12 cellular contexts compared by ENCODE assay signal in genomic region chr12:93361159-93361919, GRCh38. TPM values are rescaled to one million over a fixed set of nuclear protein-coding genes. Genes with fewer than 3 reads are reported as not detected.
DNase-seq lines count a peak whose midpoint lies in the region; ATAC-seq, FAIRE-seq and TF ChIP-seq lines count a peak whose summit lies in the region.
"Had no signal": no experiment of that assay in that cellular context is flagged by ENCODE, and none has a peak within 500 bp of the region (broad histone marks: within the 10 kb centered on the region; RNA-seq: fewer than 3 reads in every experiment).

No MANE protein-coding gene starts in this region.

- H3K4me1 Mint-ChIP-seq in HFFc6 (ENCODE audit: low read depth) (peaks cover 8% of the 10 kb centered on the region; the same call in 1 of the 2 replicates), astrocyte (ENCODE audit: low read depth, unreplicated experiment) (peaks cover 6% of the 10 kb centered on the region)

- H3K4me3 ChIP-seq in A673 (ENCODE audit: low read depth, low read length, poor library complexity, severe bottlenecking) = no peak overlapping the region
- H3K4me3 ChIP-seq in astrocyte (ENCODE audit: insufficient read depth, low read depth, low read length) = no peak overlapping the region
- H3K4me3 ChIP-seq in stomach = no peak overlapping the region

- H3K27ac ChIP-seq in A673 (ENCODE audit: low read depth, low read length, poor library complexity, severe bottlenecking) = no peak overlapping the region
- no peak overlapping the region for H3K27ac ChIP-seq in astrocyte (ENCODE audit: low read depth, low read length)
- H3K27ac ChIP-seq in stomach = no peak overlapping the region
- H3K27ac ChIP-seq: C4-2B, parathyroid adenoma had no signal

- H3K9ac ChIP-seq in astrocyte (ENCODE audit: low read length) = no peak overlapping the region
- H3K9ac ChIP-seq: parathyroid adenoma had no signal

- no peaks in the 10 kb centered on the region for H3K4me1 ChIP-seq in A673 (ENCODE audit: insufficient read depth, low read length, poor library complexity, severe bottlenecking)
- H3K4me1 ChIP-seq in astrocyte (ENCODE audit: insufficient read depth, low read length) = no peaks in the 10 kb centered on the region
- peaks cover 0 to 16% (median 0%) of the 10 kb centered on the region in 4 donors for H3K4me1 ChIP-seq in stomach
- H3K4me1 ChIP-seq: parathyroid adenoma had no signal

- no peaks in the 10 kb centered on the region for H4K20me1 ChIP-seq in astrocyte (ENCODE audit: insufficient read depth, low read length)

- no peaks in the 10 kb centered on the region for H3K27me3 ChIP-seq in A673 (replicated peaks; ENCODE audit: insufficient read depth, low read depth, low read length, poor library complexity)
- no peaks in the 10 kb centered on the region for H3K27me3 ChIP-seq in astrocyte (ENCODE audit: insufficient read depth, low read length)
- H3K27me3 ChIP-seq in stomach = no peaks in the 10 kb centered on the region

- H2AFZ ChIP-seq in astrocyte (ENCODE audit: low read depth, low read length) = no peak overlapping the region
- H2AFZ ChIP-seq: parathyroid adenoma had no signal

- no peaks in the 10 kb centered on the region for H3K36me3 Mint-ChIP-seq in HFFc6 (ENCODE audit: low read depth)
- H3K36me3 Mint-ChIP-seq in astrocyte (ENCODE audit: low read depth, unreplicated experiment) = no peaks in the 10 kb centered on the region
- H3K36me3 Mint-ChIP-seq: activated naive CD4-positive, alpha-beta T cell treated with anti-CD3 and anti-CD28 coated beads, Interleukin-2, amount 50 U/mL, for 24 hours had no signal

- DNase-seq in A673 (ENCODE audit: low spot score) = peak; percentile 47
- DNase-seq in HFFc6 = peak; percentile 32
- DNase-seq in astrocyte (ENCODE audit: low read depth) = peak; percentile 89
- DNase-seq in islet precursor cell = peak; percentile 69
- no peak for DNase-seq in NOMO-1 treated with DMSO at 0.1 percent for 48 hours (lab: John Stamatoyannopoulos, UW; ENCODE audit: unreplicated experiment)
- no peak for DNase-seq in D721Med (ENCODE audit: insufficient read length, low spot score)
- DNase-seq in stomach = no peak

- no TSS peak for BruUV-seq in A673 (replicated peaks; lab: Mats Ljungman, UMichigan)

- H3K9me3 ChIP-seq in A673 (ENCODE audit: low read depth, low read length, poor library complexity, severe bottlenecking) (no peaks in the 10 kb centered on the region), astrocyte (ENCODE audit: insufficient read depth, low read depth, low read length) (no peaks in the 10 kb centered on the region), stomach (no peaks in the 10 kb centered on the region)

- no peak for TF ChIP-seq POLR2A in stomach (IDR thresholded peaks at IDR 0.05)

- TF ChIP-seq EP300 in stomach (IDR thresholded peaks at IDR 0.05) = no peak

- H3K36me3 ChIP-seq in A673 (ENCODE audit: insufficient read depth, low read length, poor library complexity, severe bottlenecking) (no peaks in the 10 kb centered on the region), astrocyte (ENCODE audit: insufficient read depth, low read length) (no peaks in the 10 kb centered on the region), stomach (no peaks in the 10 kb centered on the region)

- ATAC-seq in GM18520 (IDR thresholded peaks at IDR 0.05; ENCODE audit: unreplicated experiment) = no peak

- intact Hi-C loops in A673 (cut with micrococcal nuclease; ENCODE audit: unreplicated experiment) = no loop called here
- intact Hi-C loops in stomach (cut with DNase I; ENCODE audit: low total_unique reads) = no loop called here

- H3K79me2 ChIP-seq in astrocyte (ENCODE audit: insufficient read depth, low read length) = no peaks in the 10 kb centered on the region
- H3K79me2 ChIP-seq: parathyroid adenoma had no signal

- H3K4me3 Mint-ChIP-seq in HFFc6 (no peak overlapping the region), astrocyte (ENCODE audit: unreplicated experiment) (no peak overlapping the region)
- H3K4me3 Mint-ChIP-seq: activated naive CD4-positive, alpha-beta T cell treated with anti-CD3 and anti-CD28 coated beads, Interleukin-2, amount 50 U/mL, for 24 hours had no signal

- H3K4me2 ChIP-seq in astrocyte (ENCODE audit: low read length) = no peak overlapping the region

- 81 to 88% (median 82%) methylated on average over 5 of the region's 5 CpGs for WGBS in stomach, 5 donors

- POLR2A ChIA-PET in A673 (lab: Charles Lee; ENCODE audit: low non-redundant PET) = no interaction called here

- CTCF ChIA-PET in A673 (lab: Charles Lee) = no interaction called here

- H3K27ac Mint-ChIP-seq in HFFc6 (no peak overlapping the region), astrocyte (ENCODE audit: unreplicated experiment) (no peak overlapping the region)

- H3K9me3 Mint-ChIP-seq in HFFc6 = no peaks in the 10 kb centered on the region
- H3K9me3 Mint-ChIP-seq in astrocyte (ENCODE audit: unreplicated experiment) = no peaks in the 10 kb centered on the region
- H3K9me3 Mint-ChIP-seq: activated naive CD4-positive, alpha-beta T cell treated with anti-CD3 and anti-CD28 coated beads, Interleukin-2, amount 50 U/mL, for 24 hours had no signal

- FAIRE-seq in astrocyte (lab: Jason Lieb, UNC) = peak; percentile 69
- FAIRE-seq in D721Med (lab: Jason Lieb, UNC) = no peak
- FAIRE-seq: endometrium had no signal

- TF ChIP-seq CTCF in A673 (conservative IDR thresholded peaks at IDR 0.05; ENCODE audit: low read depth, low read length) (no peak), HFFc6 (IDR thresholded peaks at IDR 0.05) (no peak), astrocyte (IDR thresholded peaks at IDR 0.05; ENCODE audit: insufficient read depth, low read depth, low read length) (no peak), D721Med (IDR thresholded peaks at IDR 0.05; ENCODE audit: insufficient read depth, missing control alignments) (no peak), stomach (IDR thresholded peaks at IDR 0.05) (no peak)

- H3K27me3 Mint-ChIP-seq in HFFc6 (ENCODE audit: insufficient read depth) (no peaks in the 10 kb centered on the region), astrocyte (ENCODE audit: low read depth, unreplicated experiment) (no peaks in the 10 kb centered on the region)
- H3K27me3 Mint-ChIP-seq: activated naive CD4-positive, alpha-beta T cell treated with anti-CD3 and anti-CD28 coated beads, Interleukin-2, amount 50 U/mL, for 24 hours had no signal

RNA-seq across cellular contexts. Expression of gene NUDT4, which starts 16.4 kb away (rescaled TPM):
- total RNA-seq in A673 (2021) = 79.6 and 93.8 TPM in 2 replicates
- total RNA-seq in HFFc6 (2021; fragmentation: NEBNext Ultra II Directional; extraction: Animal tissue kit (Norgen Biotek cat#: 25700)) = 10 to 100 TPM; 46.4 to 62.6 (median 51.6) TPM
- total RNA-seq in astrocyte = 54.8 and 60.2 TPM in 2 replicates
- total RNA-seq in stomach = 10 to 100 TPM; 19.8 to 77.7 (median 38.8) TPM
- polyA plus RNA-seq in stomach = 10 to 100 TPM; 17.5 to 28.0 (median 23.5) TPM

Comparison
In these comparisons a context has a peak if more than half of its experiments do, and no peak if none do; other contexts are left out.
1. DNase-seq: peak in A673 (single experiment), HFFc6 (single experiment), astrocyte (single experiment) and islet precursor cell (single experiment); none in NOMO-1 treated with DMSO at 0.1 percent for 48 hours (single experiment), D721Med (single experiment) and stomach (single experiment).